8 cellular contexts compared by ENCODE assay signal in the genomic region with DNA sequence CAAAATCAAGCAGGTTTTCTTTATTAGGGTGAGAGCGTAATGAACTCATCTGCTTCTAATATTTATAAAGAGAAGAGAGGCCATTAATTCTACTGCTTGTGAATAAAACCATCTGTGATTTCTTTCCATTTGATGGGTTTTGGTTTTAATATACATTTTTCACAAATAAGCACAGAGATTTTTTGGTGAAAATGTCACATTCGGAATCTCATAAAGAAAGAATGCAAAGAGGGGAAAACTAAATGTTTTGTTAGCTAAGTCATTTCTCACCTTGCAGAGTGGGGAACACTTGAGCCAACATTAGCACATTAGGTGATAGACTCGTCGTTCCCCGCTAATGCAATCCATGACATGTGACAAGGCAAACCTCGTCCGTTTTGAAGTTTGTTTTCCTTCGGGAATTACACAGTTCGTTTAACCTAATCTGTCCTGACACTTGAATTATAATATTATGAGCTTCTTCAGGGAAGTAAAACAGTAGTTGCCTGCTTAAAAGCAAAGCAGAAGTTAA.
DNase-seq lines count a peak whose midpoint lies in the region; ATAC-seq, FAIRE-seq and TF ChIP-seq lines count a peak whose summit lies in the region.

No MANE protein-coding gene starts in this region.

- no peaks in the 10 kb centered on the region for H3K9me3 Mint-ChIP-seq in activated naive CD8-positive, alpha-beta T cell treated with anti-CD3 and anti-CD28 coated beads for 36 hours

- ATAC-seq in GM18517 (IDR thresholded peaks at IDR 0.05; ENCODE audit: unreplicated experiment) = no peak

- TF ChIP-seq CTCF in AG04450 (IDR thresholded peaks at IDR 0.05; ENCODE audit: low read depth, low read length) (no peak), DOHH2 (IDR thresholded peaks at IDR 0.05; ENCODE audit: low read depth, low read length, poor library complexity, severe bottlenecking) (no peak), kidney (IDR thresholded peaks at IDR 0.05; ENCODE audit: borderline replicate concordance, extremely low read depth, insufficient read depth) (no peak), adrenal gland (IDR thresholded peaks at IDR 0.05) (no peak)

- H3K4me2 ChIP-seq in DOHH2 (ENCODE audit: low read length) = peak overlapping the region; percentile 75

- H3K4me3 Mint-ChIP-seq in activated naive CD8-positive, alpha-beta T cell treated with anti-CD3 and anti-CD28 coated beads for 36 hours = peak overlapping the region; percentile 43

- no peak for DNase-seq in AG04450 (ENCODE audit: low read depth, low spot score)
- DNase-seq in activated naive CD8-positive, alpha-beta T cell treated with anti-CD3 and anti-CD28 coated beads for 36 hours = no peak
- no peak for DNase-seq in kidney
- DNase-seq in adrenal gland = no peak
- DNase-seq in activated CD4-positive, alpha-beta T cell treated with anti-CD3 and anti-CD28 coated beads, Interleukin-2, amount 50 U/mL, for 48 hours = no peak

- TF ChIP-seq POLR2A in adrenal gland (IDR thresholded peaks at IDR 0.05) = no peak

- no peaks in the 10 kb centered on the region for H3K9me2 ChIP-seq in DOHH2 (replicated peaks; ENCODE audit: control insufficient read depth, low read length)

- H3K79me2 ChIP-seq in DOHH2 (ENCODE audit: control insufficient read depth, low read length) = no peaks in the 10 kb centered on the region

- peak overlapping the region; percentile 12 for H3K27ac Mint-ChIP-seq in activated naive CD8-positive, alpha-beta T cell treated with anti-CD3 and anti-CD28 coated beads for 36 hours

- POLR2A ChIA-PET in AG04450 (lab: Yijun Ruan, JAX) = no interaction called here

- H3K36me3 Mint-ChIP-seq in activated naive CD8-positive, alpha-beta T cell treated with anti-CD3 and anti-CD28 coated beads for 36 hours = no peaks in the 10 kb centered on the region

- no peak for FAIRE-seq in kidney (lab: Jason Lieb, UNC)

- H3K27me3 ChIP-seq in AG04450 (ENCODE audit: control insufficient read depth, insufficient read depth, low read length) (peaks cover 51% of the 10 kb centered on the region), DOHH2 (ENCODE audit: control insufficient read depth, low read length) (no peaks in the 10 kb centered on the region), muscle layer of duodenum (ENCODE audit: low read depth, low read length) (peaks cover 23% of the 10 kb centered on the region), adrenal gland (peaks cover 16% of the 10 kb centered on the region)

- H3K36me3 ChIP-seq in DOHH2 (ENCODE audit: control insufficient read depth, low read length) (no peaks in the 10 kb centered on the region), muscle layer of duodenum (ENCODE audit: control insufficient read depth in 1 of 2, insufficient read depth in 2 of 2, low read length in 2 of 2) (no peaks in the 10 kb centered on the region), kidney (ENCODE audit: control insufficient read depth in 1 of 2, insufficient read depth in 2 of 2, low read length in 2 of 2) (no peaks in the 10 kb centered on the region), adrenal gland (replicated peaks in 1 of 2) (no peaks in the 10 kb centered on the region)

- H3K4me3 ChIP-seq in AG04450 (ENCODE audit: low read depth, low read length) = peak overlapping the region; percentile 58
- H3K4me3 ChIP-seq in DOHH2 (ENCODE audit: low read length) = peak overlapping the region; percentile 64
- H3K4me3 ChIP-seq in muscle layer of duodenum (ENCODE audit: low read depth in 1 of 2, low read length in 2 of 2) = peak overlapping the region in 1 of 2 donors; percentile 62
- peak overlapping the region in 1 of 2 donors; percentile 35 for H3K4me3 ChIP-seq in kidney (ENCODE audit: low read length in 2 of 2)
- H3K4me3 ChIP-seq in adrenal gland = peak overlapping the region in 1 of 4 donors; percentile 41

- no peak overlapping the region for H3K27ac ChIP-seq in AG04450 (ENCODE audit: low read depth, low read length)
- peak overlapping the region; percentile 57 for H3K27ac ChIP-seq in DOHH2 (ENCODE audit: low read depth, low read length)
- peak overlapping the region; percentile 37 for H3K27ac ChIP-seq in muscle layer of duodenum (ENCODE audit: low read length)
- no peak overlapping the region for H3K27ac ChIP-seq in kidney (ENCODE audit: low read depth in 2 of 2, low read length in 2 of 2)
- peak overlapping the region in 2 of 5 donors; percentile 62 to 65 for H3K27ac ChIP-seq in adrenal gland

- intact Hi-C loops in kidney (cut with DNase I) = no loop called here
- intact Hi-C loops in adrenal gland (cut with DNase I) = no loop called here

- H3K4me1 ChIP-seq in DOHH2 (ENCODE audit: control insufficient read depth, low read length) = peaks cover 52% of the 10 kb centered on the region
- H3K4me1 ChIP-seq in muscle layer of duodenum (ENCODE audit: control insufficient read depth in 1 of 2, insufficient read depth in 2 of 2, low read length in 2 of 2) = peaks cover 0 to 24% of the 10 kb centered on the region in 2 donors
- peaks cover 0 to 6% of the 10 kb centered on the region in 2 donors for H3K4me1 ChIP-seq in kidney (ENCODE audit: control insufficient read depth in 1 of 2, insufficient read depth in 1 of 2, low read depth in 1 of 2, low read length in 2 of 2)
- H3K4me1 ChIP-seq in adrenal gland (replicated peaks in 1 of 2) = peaks cover 0 to 30% of the 10 kb centered on the region in 2 donors

- peaks cover 24% of the 10 kb centered on the region for H3K4me1 Mint-ChIP-seq in activated naive CD8-positive, alpha-beta T cell treated with anti-CD3 and anti-CD28 coated beads for 36 hours

- peaks cover 78% of the 10 kb centered on the region for H3K27me3 Mint-ChIP-seq in activated naive CD8-positive, alpha-beta T cell treated with anti-CD3 and anti-CD28 coated beads for 36 hours

- WGBS in adrenal gland, 4 donors = 31 to 38% (median 35%) methylated on average over 9 of the region's 9 CpGs

- H3K9me3 ChIP-seq in AG04450 (ENCODE audit: control insufficient read depth, insufficient read depth, low read length) = no peaks in the 10 kb centered on the region; the same call in 1 of the 2 replicates
- H3K9me3 ChIP-seq in DOHH2 (ENCODE audit: control insufficient read depth, insufficient read depth, low read length) = no peaks in the 10 kb centered on the region
- no peaks in the 10 kb centered on the region for H3K9me3 ChIP-seq in muscle layer of duodenum (ENCODE audit: control insufficient read depth in 1 of 2, low read length in 2 of 2)
- no peaks in the 10 kb centered on the region for H3K9me3 ChIP-seq in kidney (ENCODE audit: control insufficient read depth in 1 of 2, low read length in 2 of 2)
- H3K9me3 ChIP-seq in adrenal gland (replicated peaks in 1 of 3) = no peaks in the 10 kb centered on the region

- no peak overlapping the region for H3K9ac ChIP-seq in kidney (ENCODE audit: low read length in 2 of 2)

- 0 out of 2 replicates have a peak, but pooled peaks cover 3% of the 10 kb centered on the region for H3F3A ChIP-seq in DOHH2 (ENCODE audit: control insufficient read depth, insufficient read depth)

- CTCF ChIA-PET in AG04450 (lab: Charles Lee) = interaction anchor here (1.0 to 1.4 kb wide), 4 partner anchors 18 to 119 kb away, joined by 3 to 8 read pairs (median 6); no protein-coding TSS in a partner anchor

- H4K20me1 ChIP-seq in DOHH2 (ENCODE audit: control insufficient read depth, insufficient read depth, low read depth, low read length) = no peaks in the 10 kb centered on the region

Comparison
In these comparisons a context has a peak if more than half of its experiments do, and no peak if none do; other contexts are left out.
1. H3K27ac ChIP-seq: peak in DOHH2 (single experiment) and muscle layer of duodenum (single experiment); none in AG04450 (single experiment) and kidney (0 of 2).